Comparison of ENCODE assay signal across 12 cellular contexts in genomic region chr12:116881867-116882507, GRCh38. TPM values are rescaled to one million over a fixed set of nuclear protein-coding genes. Genes with fewer than 3 reads are reported as not detected.
DNase-seq lines count a peak whose midpoint lies in the region; ATAC-seq and TF ChIP-seq lines count a peak whose summit lies in the region.
"Had no signal": no experiment of that assay in that cellular context is flagged by ENCODE, and none has a peak within 500 bp of the region (broad histone marks: within the 10 kb centered on the region; RNA-seq: fewer than 3 reads in every experiment).

No MANE protein-coding gene starts in this region.

- no peak for ATAC-seq in activated T-cell treated with anti-CD3 and anti-CD28 coated beads, Interleukin-2, amount 50 U/mL, for 4 hours
- ATAC-seq in Panc1 (no peak), foreskin keratinocyte (no peak)

- no peak overlapping the region for H3K27ac Mint-ChIP-seq in glutamatergic neuron (ENCODE audit: unreplicated experiment)

- H3K27ac ChIP-seq in Panc1 (ENCODE audit: low read length) (no peak overlapping the region), smooth muscle cell (ENCODE audit: low read depth) (no peak overlapping the region), foreskin keratinocyte (no peak overlapping the region)
- H3K27ac ChIP-seq: lower lobe of right lung, uterus had no signal

- peak overlapping the region; percentile 35 for H3K4me3 Mint-ChIP-seq in activated T-cell treated with anti-CD3 and anti-CD28 coated beads, Interleukin-2, amount 50 U/mL, for 4 hours
- H3K4me3 Mint-ChIP-seq in glutamatergic neuron (ENCODE audit: unreplicated experiment), result peak overlapping the region; percentile 87

- no peak for DNase-seq in activated T-cell treated with anti-CD3 and anti-CD28 coated beads, Interleukin-2, amount 50 U/mL, for 4 hours
- DNase-seq in activated T-cell treated with anti-CD3 and anti-CD28 coated beads for 4 hours, result no peak
- DNase-seq in Panc1 (ENCODE audit: low read depth, low spot score), result no peak
- no peak for DNase-seq in glutamatergic neuron
- no peak for DNase-seq in smooth muscle cell (lab: John Stamatoyannopoulos, UW; ENCODE audit: unreplicated experiment)
- DNase-seq in NCI-H1930 (lab: John Stamatoyannopoulos, UW), result no peak
- no peak for DNase-seq in DMS79 (lab: John Stamatoyannopoulos, UW)
- DNase-seq in foreskin keratinocyte, result no peak
- DNase-seq: lower lobe of right lung; stimulated activated CD4-positive, alpha-beta T cell treated with anti-CD3 and anti-CD28 coated beads, Interleukin-4, amount 100 ng/mL, for 1 hour; uterus had no signal

- CTCF ChIA-PET in Panc1 (lab: Charles Lee), result interaction anchor here (0.7 to 1.4 kb wide), 2 partner anchors 20 to 173 kb away, joined by 3 read pairs; no protein-coding TSS in a partner anchor

- no peaks in the 10 kb centered on the region for H3F3A ChIP-seq in smooth muscle cell (ENCODE audit: low read depth)

- WGBS in smooth muscle cell (ENCODE audit: low lambda C conversion rate), result 7% methylated on average over 29 of the region's 29 CpGs

- no peak for TF ChIP-seq CTCF in Panc1 (IDR thresholded peaks at IDR 0.05)
- no peak for TF ChIP-seq CTCF in glutamatergic neuron (IDR thresholded peaks at IDR 0.05; ENCODE audit: partially characterized antibody, unreplicated experiment)
- TF ChIP-seq CTCF in smooth muscle cell (IDR thresholded peaks at IDR 0.05; ENCODE audit: borderline replicate concordance, insufficient read depth, poor library complexity, severe bottlenecking), result no peak
- no peak for TF ChIP-seq CTCF in foreskin keratinocyte (conservative IDR thresholded peaks at IDR 0.05)

- H3K36me3 ChIP-seq in Panc1 (ENCODE audit: control insufficient read depth, insufficient read depth, low read length), result no peaks in the 10 kb centered on the region
- no peaks in the 10 kb centered on the region for H3K36me3 ChIP-seq in smooth muscle cell (ENCODE audit: low read depth)
- H3K36me3 ChIP-seq: lower lobe of right lung, uterus had no signal

- no peaks in the 10 kb centered on the region for H3K79me2 ChIP-seq in smooth muscle cell (ENCODE audit: low read depth)

- H3K27me3 Mint-ChIP-seq in activated T-cell treated with anti-CD3 and anti-CD28 coated beads, Interleukin-2, amount 50 U/mL, for 4 hours (ENCODE audit: low read depth), result peaks cover 63% of the 10 kb centered on the region
- peaks cover 38% of the 10 kb centered on the region for H3K27me3 Mint-ChIP-seq in glutamatergic neuron (ENCODE audit: unreplicated experiment)

- H3K9me3 ChIP-seq in Panc1 (ENCODE audit: control insufficient read depth, insufficient read depth, low read depth, low read length) (no peaks in the 10 kb centered on the region), smooth muscle cell (replicated peaks; ENCODE audit: low read depth) (no peaks in the 10 kb centered on the region)
- H3K9me3 ChIP-seq: lower lobe of right lung, uterus had no signal

- peak overlapping the region; percentile 39 to 59 for H3K4me3 ChIP-seq in Panc1 (ENCODE audit: low read depth in 2 of 2, low read length in 2 of 2)
- H3K4me3 ChIP-seq in smooth muscle cell, result no peak overlapping the region
- H3K4me3 ChIP-seq: uterus had no signal

- H3K36me3 Mint-ChIP-seq in activated T-cell treated with anti-CD3 and anti-CD28 coated beads, Interleukin-2, amount 50 U/mL, for 4 hours (ENCODE audit: insufficient read depth), result no peaks in the 10 kb centered on the region
- H3K36me3 Mint-ChIP-seq in glutamatergic neuron (ENCODE audit: unreplicated experiment), result no peaks in the 10 kb centered on the region

- H2AFZ ChIP-seq in smooth muscle cell (ENCODE audit: low read depth), result no peak overlapping the region

- H3K9me3 Mint-ChIP-seq in activated T-cell treated with anti-CD3 and anti-CD28 coated beads, Interleukin-2, amount 50 U/mL, for 4 hours, result no peaks in the 10 kb centered on the region
- H3K9me3 Mint-ChIP-seq in glutamatergic neuron (ENCODE audit: unreplicated experiment), result peaks cover 8% of the 10 kb centered on the region

- POLR2A ChIA-PET in Panc1 (lab: Charles Lee), result no interaction called here

- in situ Hi-C loops in Panc1 (cut with HindIII; ENCODE audit: low pct_unique_long_range_greater_than_20kb, low sequenced_read_pairs), result no loop called here

- no peaks in the 10 kb centered on the region for H4K20me1 ChIP-seq in smooth muscle cell (ENCODE audit: low read depth)

- H3K4me2 ChIP-seq in smooth muscle cell, result peak overlapping the region; percentile 76

- no peak overlapping the region for H3K9ac ChIP-seq in smooth muscle cell (ENCODE audit: low read depth)

- H3K4me1 Mint-ChIP-seq in activated T-cell treated with anti-CD3 and anti-CD28 coated beads, Interleukin-2, amount 50 U/mL, for 4 hours (ENCODE audit: low read depth), result peaks cover 32% of the 10 kb centered on the region
- H3K4me1 Mint-ChIP-seq in glutamatergic neuron (ENCODE audit: low read depth, unreplicated experiment), result peaks cover 19% of the 10 kb centered on the region

- intact Hi-C loops in Panc1 (cut with micrococcal nuclease; ENCODE audit: unreplicated experiment), result loop anchor here (5.0 to 10.0 kb wide), 2 partner anchors 147 to 180 kb away; partner anchors contain the start of genes RNFT2 and SPRING1

- H3K27me3 ChIP-seq in Panc1 (ENCODE audit: control insufficient read depth, insufficient read depth, low read length), result peaks cover 30% of the 10 kb centered on the region
- H3K27me3 ChIP-seq in smooth muscle cell (ENCODE audit: low read depth), result peaks cover 82% of the 10 kb centered on the region
- peaks cover 76% of the 10 kb centered on the region for H3K27me3 ChIP-seq in foreskin keratinocyte

- peaks cover 18% of the 10 kb centered on the region for H3K4me1 ChIP-seq in Panc1 (ENCODE audit: control insufficient read depth, insufficient read depth, low read length)
- H3K4me1 ChIP-seq in smooth muscle cell (ENCODE audit: low read depth), result peaks cover 27% of the 10 kb centered on the region
- no peaks in the 10 kb centered on the region for H3K4me1 ChIP-seq in foreskin keratinocyte

- BruUV-seq in Panc1 (replicated peaks; lab: Mats Ljungman, UMichigan), result no TSS peak

RNA-seq across cellular contexts. Expression of gene HRK, which starts 0.7 kb away (rescaled TPM):
- total RNA-seq in activated T-cell treated with anti-CD3 and anti-CD28 coated beads, Interleukin-2, amount 50 U/mL, for 4 hours, result not detected
- 0.44 TPM for total RNA-seq in Panc1 (2021; ENCODE audit: unreplicated experiment)
- polyA plus RNA-seq in Panc1 (2012; ENCODE audit: insufficient read length), result 0.50 TPM
- 2.4 TPM for total RNA-seq in glutamatergic neuron (ENCODE audit: unreplicated experiment)
- 0.04 TPM in 1 of 2 replicates, not detected in the other for total RNA-seq in smooth muscle cell
- not detected in 2 replicates for polyA plus RNA-seq in smooth muscle cell
- total RNA-seq in foreskin keratinocyte, result not detected in 2 replicates
- not detected in 2 replicates for polyA plus RNA-seq in foreskin keratinocyte
- total RNA-seq: dermis microvascular lymphatic vessel endothelial cell had no signal

RNA-seq across cellular contexts. Expression of gene FBXW8, which starts 28.8 kb away (rescaled TPM):
- total RNA-seq in activated T-cell treated with anti-CD3 and anti-CD28 coated beads, Interleukin-2, amount 50 U/mL, for 4 hours, result 1 to 10 TPM; 5.6 to 8.3 (median 5.9) TPM
- 18.0 TPM for total RNA-seq in Panc1 (2021; ENCODE audit: unreplicated experiment)
- 17.0 TPM for polyA plus RNA-seq in Panc1 (2012; ENCODE audit: insufficient read length)
- total RNA-seq in glutamatergic neuron (ENCODE audit: unreplicated experiment), result 16.2 TPM
- 13.4 and 18.3 TPM in 2 replicates for total RNA-seq in smooth muscle cell
- 14.3 and 16.9 TPM in 2 replicates for polyA plus RNA-seq in smooth muscle cell
- total RNA-seq in foreskin keratinocyte, result 6.6 and 8.5 TPM in 2 replicates
- polyA plus RNA-seq in foreskin keratinocyte, result 2.7 and 4.2 TPM in 2 replicates
